13 cellular contexts compared by ENCODE assay signal in the genomic region with DNA sequence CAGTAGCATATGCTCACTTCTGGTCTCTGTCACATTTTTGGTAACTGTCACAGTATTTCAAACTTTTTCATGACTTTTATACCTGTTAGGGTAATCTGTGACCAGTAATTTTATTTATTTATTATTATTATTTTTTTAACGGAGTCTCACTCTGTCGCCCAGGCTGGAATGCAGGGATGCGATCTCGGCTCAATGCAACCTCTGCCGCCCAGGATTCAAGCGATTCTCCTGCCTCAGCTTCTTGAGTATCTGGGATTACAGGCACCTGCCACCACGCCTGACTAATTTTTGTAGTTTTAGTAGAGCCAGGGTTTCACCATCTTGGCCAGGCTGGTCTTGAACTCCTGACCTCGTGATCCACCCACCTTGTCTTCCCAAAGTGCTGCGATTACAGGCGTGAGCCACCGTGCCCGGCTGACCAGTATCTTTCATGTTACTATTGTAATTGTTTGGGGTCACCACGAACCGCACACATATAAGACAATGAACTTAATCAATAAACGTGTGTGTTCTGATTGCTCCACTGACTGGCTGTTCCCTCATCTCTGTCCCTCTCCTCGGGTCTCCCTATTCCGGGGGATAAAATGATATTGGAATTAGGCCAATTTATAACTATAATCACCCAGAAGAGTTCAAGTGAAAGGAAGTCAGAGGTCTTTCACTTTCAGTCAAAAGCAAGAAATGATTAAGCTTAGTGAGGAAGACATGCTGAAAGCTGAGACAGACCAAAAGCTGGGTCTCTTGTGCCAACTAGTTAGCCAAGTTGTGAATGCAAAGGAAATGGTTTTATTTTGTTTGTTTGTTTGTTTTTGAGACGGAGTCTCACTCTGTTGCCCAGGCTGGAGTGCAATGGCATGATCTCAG. TPM values are rescaled to one million over a fixed set of nuclear protein-coding genes. Genes with fewer than 3 reads are reported as not detected.
DNase-seq lines count a peak whose midpoint lies in the region; ATAC-seq and TF ChIP-seq lines count a peak whose summit lies in the region.
"Had no signal": no experiment of that assay in that cellular context is flagged by ENCODE, and none has a peak within 500 bp of the region (broad histone marks: within the 10 kb centered on the region; RNA-seq: fewer than 3 reads in every experiment).

No MANE protein-coding gene starts in this region.

- H3K9me3 ChIP-seq in OCI-LY7 (ENCODE audit: low read length) (no peaks in the 10 kb centered on the region), neural progenitor cell (ENCODE audit: low read depth) (no peaks in the 10 kb centered on the region)
- H3K9me3 ChIP-seq: ascending aorta, gastrocnemius medialis had no signal

- CTCF ChIA-PET in OCI-LY7 (lab: Charles Lee; ENCODE audit: unreplicated experiment): no interaction called here

- intact Hi-C loops in OCI-LY7 (cut with micrococcal nuclease; ENCODE audit: unreplicated experiment): no loop called here

- no peak overlapping the region for H3K9ac ChIP-seq in neural progenitor cell

- H2AFZ ChIP-seq in OCI-LY7 (ENCODE audit: low read length): no peak overlapping the region
- H2AFZ ChIP-seq in neural progenitor cell (replicated peaks): no peak overlapping the region

- TF ChIP-seq CTCF in OCI-LY7 (conservative IDR thresholded peaks at IDR 0.05; ENCODE audit: low read length) (no peak), neural progenitor cell (IDR thresholded peaks at IDR 0.05) (no peak)

- H3K4me1 ChIP-seq in OCI-LY7 (ENCODE audit: insufficient read depth, low read length, poor library complexity, severe bottlenecking) (no peaks in the 10 kb centered on the region), neural progenitor cell (no peaks in the 10 kb centered on the region)
- H3K4me1 ChIP-seq: ascending aorta, gastrocnemius medialis had no signal

- no peaks in the 10 kb centered on the region for H3K27me3 Mint-ChIP-seq in activated T-helper 17 cell treated with anti-CD3 and anti-CD28 coated beads, Interleukin-2, amount 50 U/mL, for 72 hours
- H3K27me3 Mint-ChIP-seq in neural progenitor cell (ENCODE audit: insufficient read depth, low read depth): no peaks in the 10 kb centered on the region
- H3K27me3 Mint-ChIP-seq: naive B cell had no signal

- H3K9me2 ChIP-seq in OCI-LY7 (ENCODE audit: insufficient read depth, low read length): no peaks in the 10 kb centered on the region

- H3F3A ChIP-seq in neural progenitor cell (ENCODE audit: low read depth): no peaks in the 10 kb centered on the region

- no peak overlapping the region for H3K27ac ChIP-seq in OCI-LY7 (ENCODE audit: low read depth, low read length, poor library complexity, severe bottlenecking)
- no peak overlapping the region for H3K27ac ChIP-seq in neural progenitor cell
- H3K27ac ChIP-seq: ascending aorta, gastrocnemius medialis had no signal

- no peaks in the 10 kb centered on the region for H3K27me3 ChIP-seq in neural progenitor cell
- H3K27me3 ChIP-seq: ascending aorta, gastrocnemius medialis had no signal

- H3K79me2 ChIP-seq in OCI-LY7 (ENCODE audit: insufficient read depth, low read depth, low read length) (no peaks in the 10 kb centered on the region), neural progenitor cell (ENCODE audit: low read depth) (no peaks in the 10 kb centered on the region)

- H3K4me1 Mint-ChIP-seq in activated T-helper 17 cell treated with anti-CD3 and anti-CD28 coated beads, Interleukin-2, amount 50 U/mL, for 72 hours: peaks cover 5% of the 10 kb centered on the region
- H3K4me1 Mint-ChIP-seq in neural progenitor cell: peaks cover 7% of the 10 kb centered on the region
- H3K4me1 Mint-ChIP-seq: naive B cell had no signal

- no peak overlapping the region for H3K4me3 ChIP-seq in OCI-LY7 (ENCODE audit: low read depth, low read length, poor library complexity, severe bottlenecking)
- H3K4me3 ChIP-seq in neural progenitor cell: no peak overlapping the region
- H3K4me3 ChIP-seq: ascending aorta, gastrocnemius medialis had no signal

- H4K20me1 ChIP-seq in OCI-LY7 (ENCODE audit: insufficient read depth, low read length) (no peaks in the 10 kb centered on the region), neural progenitor cell (ENCODE audit: low read depth) (no peaks in the 10 kb centered on the region)

- H3K9me3 Mint-ChIP-seq in activated T-helper 17 cell treated with anti-CD3 and anti-CD28 coated beads, Interleukin-2, amount 50 U/mL, for 72 hours: peaks cover 4% of the 10 kb centered on the region
- H3K9me3 Mint-ChIP-seq in neural progenitor cell: peaks cover 22% of the 10 kb centered on the region

- H3K4me3 Mint-ChIP-seq in activated T-helper 17 cell treated with anti-CD3 and anti-CD28 coated beads, Interleukin-2, amount 50 U/mL, for 72 hours: peak overlapping the region; percentile 70
- no peak overlapping the region for H3K4me3 Mint-ChIP-seq in neural progenitor cell

- POLR2A ChIA-PET in OCI-LY7 (lab: Charles Lee): interaction anchor here (0.6 to 1.6 kb wide), 3 partner anchors 14 to 112 kb away, joined by 4 read pairs; no protein-coding TSS in a partner anchor

- no peak for DNase-seq in OCI-LY7 (ENCODE audit: low spot score)
- DNase-seq in neural progenitor cell (ENCODE audit: low spot score): no peak
- DNase-seq in amygdala (lab: John Stamatoyannopoulos, UW): no peak
- no peak for DNase-seq in central memory CD4-positive, alpha-beta T cell
- DNase-seq: gastrocnemius medialis, naive B cell, NCI-H2107 had no signal

- no TSS peak for BruUV-seq in OCI-LY7 (replicated peaks; lab: Mats Ljungman, UMichigan)

- peak overlapping the region; percentile 82 for H3K27ac Mint-ChIP-seq in activated T-helper 17 cell treated with anti-CD3 and anti-CD28 coated beads, Interleukin-2, amount 50 U/mL, for 72 hours
- no peak overlapping the region for H3K27ac Mint-ChIP-seq in neural progenitor cell

- ATAC-seq in GM18517 (IDR thresholded peaks at IDR 0.05; ENCODE audit: unreplicated experiment) (peak; percentile 92), GM19452 (IDR thresholded peaks at IDR 0.05; ENCODE audit: unreplicated experiment) (peak; percentile 93), HG03097 (IDR thresholded peaks at IDR 0.05; ENCODE audit: low FRiP score, unreplicated experiment) (peak; percentile 97)
- peak; percentile 98 for ATAC-seq in activated T-helper 17 cell treated with anti-CD3 and anti-CD28 coated beads, Interleukin-2, amount 50 U/mL, for 72 hours (replicated peaks)
- ATAC-seq: gastrocnemius medialis, sciatic nerve had no signal

- H3K36me3 Mint-ChIP-seq in activated T-helper 17 cell treated with anti-CD3 and anti-CD28 coated beads, Interleukin-2, amount 50 U/mL, for 72 hours (ENCODE audit: low read depth): no peaks in the 10 kb centered on the region
- peaks cover 20% of the 10 kb centered on the region for H3K36me3 Mint-ChIP-seq in neural progenitor cell

- H3K36me3 ChIP-seq in OCI-LY7 (ENCODE audit: insufficient read depth, low read length) (no peaks in the 10 kb centered on the region), neural progenitor cell (no peaks in the 10 kb centered on the region)
- H3K36me3 ChIP-seq: ascending aorta, gastrocnemius medialis had no signal

- H3K4me2 ChIP-seq in OCI-LY7 (ENCODE audit: low read length): no peak overlapping the region
- no peak overlapping the region for H3K4me2 ChIP-seq in neural progenitor cell

RNA-seq across cellular contexts. Expression of a gene that starts 22.9 kb away (rescaled TPM):
- total RNA-seq in activated T-helper 17 cell treated with anti-CD3 and anti-CD28 coated beads, Interleukin-2, amount 50 U/mL, for 72 hours: 10 to 100 TPM; 18.6 to 86.1 TPM
- total RNA-seq in OCI-LY7 (2014; rRNA removed; shearing (Covaris generic)): 61.5 and 69.0 TPM in 2 replicates
- 40.9 and 42.5 TPM in 2 replicates for total RNA-seq in OCI-LY7 (2022)
- 260 and 261 TPM in 2 replicates for total RNA-seq in neural progenitor cell (ENCODE audit: low replicate concordance)
